1 cellular context compared by ENCODE assay signal in genomic region chr14:76894308-76894707, GRCh38.
A peak's percentile ranks its signal among the peaks of the same experiment; 100 is the strongest.
TF ChIP-seq lines count a peak whose summit lies in the region.

No MANE protein-coding gene starts in this region.

TF ChIP-seq in WTC11, 78 proteins besides CTCF, POLR2A, EP300 and RAD21 (continued from another document):
- TF ChIP-seq ERG (CRISPR knock-in tag; IDR thresholded peaks at IDR 0.05), result no peak
- TF ChIP-seq PRDM15 (CRISPR knock-in tag; IDR thresholded peaks at IDR 0.05), result no peak
- no peak for TF ChIP-seq ZNF425 (CRISPR knock-in tag; conservative IDR thresholded peaks at IDR 0.05)
- TF ChIP-seq HMGXB4 (CRISPR knock-in tag; IDR thresholded peaks at IDR 0.05), result no peak
- no peak for TF ChIP-seq NFE2L1 (CRISPR knock-in tag; IDR thresholded peaks at IDR 0.05)
- TF ChIP-seq NFYB (CRISPR knock-in tag; conservative IDR thresholded peaks at IDR 0.05; ENCODE audit: low read depth), result peak; percentile 71
- no peak for TF ChIP-seq E2F4 (CRISPR knock-in tag; IDR thresholded peaks at IDR 0.05; ENCODE audit: borderline replicate concordance, low read depth)
- TF ChIP-seq, protein P1, sequence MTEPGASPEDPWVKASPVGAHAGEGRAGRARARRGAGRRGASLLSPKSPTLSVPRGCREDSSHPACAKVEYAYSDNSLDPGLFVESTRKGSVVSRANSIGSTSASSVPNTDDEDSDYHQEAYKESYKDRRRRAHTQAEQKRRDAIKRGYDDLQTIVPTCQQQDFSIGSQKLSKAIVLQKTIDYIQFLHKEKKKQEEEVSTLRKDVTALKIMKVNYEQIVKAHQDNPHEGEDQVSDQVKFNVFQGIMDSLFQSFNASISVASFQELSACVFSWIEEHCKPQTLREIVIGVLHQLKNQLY (CRISPR knock-in tag; IDR thresholded peaks at IDR 0.05), result no peak
- TF ChIP-seq TCF7 (CRISPR knock-in tag; IDR thresholded peaks at IDR 0.05; ENCODE audit: low read depth), result no peak
- TF ChIP-seq AR (CRISPR knock-in tag; IDR thresholded peaks at IDR 0.05), result no peak
- no peak for TF ChIP-seq ELF4 (CRISPR knock-in tag; IDR thresholded peaks at IDR 0.05; ENCODE audit: low read depth)
- TF ChIP-seq, protein P2, sequence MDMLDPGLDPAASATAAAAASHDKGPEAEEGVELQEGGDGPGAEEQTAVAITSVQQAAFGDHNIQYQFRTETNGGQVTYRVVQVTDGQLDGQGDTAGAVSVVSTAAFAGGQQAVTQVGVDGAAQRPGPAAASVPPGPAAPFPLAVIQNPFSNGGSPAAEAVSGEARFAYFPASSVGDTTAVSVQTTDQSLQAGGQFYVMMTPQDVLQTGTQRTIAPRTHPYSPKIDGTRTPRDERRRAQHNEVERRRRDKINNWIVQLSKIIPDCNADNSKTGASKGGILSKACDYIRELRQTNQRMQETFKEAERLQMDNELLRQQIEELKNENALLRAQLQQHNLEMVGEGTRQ (CRISPR knock-in tag; IDR thresholded peaks at IDR 0.05), result peak; percentile 91
- TF ChIP-seq MXD4 (CRISPR knock-in tag; IDR thresholded peaks at IDR 0.05; ENCODE audit: borderline replicate concordance), result no peak
- peak; percentile 91 for TF ChIP-seq USF1 (CRISPR knock-in tag; IDR thresholded peaks at IDR 0.05)
- no peak for TF ChIP-seq E2F5 (CRISPR knock-in tag; IDR thresholded peaks at IDR 0.05)
